18 cellular contexts compared by ENCODE assay signal in the genomic region with DNA sequence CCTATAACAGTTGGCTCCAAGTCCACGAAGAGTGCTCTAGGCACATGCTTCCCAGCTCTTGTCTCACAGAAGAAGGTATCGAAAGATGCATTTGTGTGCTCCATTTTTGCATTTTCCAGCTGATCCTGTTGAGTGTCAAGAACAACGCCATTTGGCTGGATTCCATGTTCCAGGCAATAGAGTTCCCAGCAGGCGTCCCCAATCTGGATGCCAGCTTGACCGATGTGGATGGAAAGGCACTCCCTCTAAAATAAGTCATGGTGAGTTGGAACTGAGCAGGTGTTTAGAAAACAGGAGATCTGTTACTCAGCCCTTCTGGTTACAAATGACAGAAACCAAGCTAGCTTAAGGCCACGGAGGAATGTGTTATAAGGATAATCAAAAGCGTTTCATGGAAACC. TPM values are rescaled to one million over a fixed set of nuclear protein-coding genes. Genes with fewer than 3 reads are reported as not detected.
DNase-seq lines count a peak whose midpoint lies in the region; ATAC-seq and TF ChIP-seq lines count a peak whose summit lies in the region.
"Had no signal": no experiment of that assay in that cellular context is flagged by ENCODE, and none has a peak within 500 bp of the region (broad histone marks: within the 10 kb centered on the region; RNA-seq: fewer than 3 reads in every experiment).

No MANE protein-coding gene starts in this region.

- no peak overlapping the region for H3K27ac Mint-ChIP-seq in activated naive CD4-positive, alpha-beta T cell treated with anti-CD3 and anti-CD28 coated beads, Interleukin-2, amount 10 ng/mL, durations not matched to agents 7 days and 5 days
- H3K27ac Mint-ChIP-seq: CD4-positive, CD25-positive, alpha-beta regulatory T cell had no signal

- peak; percentile 75 for DNase-seq in DMS79 (lab: John Stamatoyannopoulos, UW)
- DNase-seq in LHCN-M2 (ENCODE audit: low read depth): peak; percentile 43
- peak; percentile 19 for DNase-seq in NCI-H2171 (lab: John Stamatoyannopoulos, UW)
- DNase-seq in RKO (ENCODE audit: low spot score): peak; percentile 65
- no peak for DNase-seq in upper lobe of left lung
- DNase-seq in activated naive CD4-positive, alpha-beta T cell treated with anti-CD3 and anti-CD28 coated beads, Interleukin-2, amount 10 ng/mL, durations not matched to agents 7 days and 5 days: no peak
- no peak for DNase-seq in Karpas-422
- DNase-seq: ACHN; CD4-positive, CD25-positive, alpha-beta regulatory T cell; EL; MM.1S; NCI-H1694; NCI-H226; OCI-M1 had no signal

- H3K4me3 Mint-ChIP-seq in activated naive CD4-positive, alpha-beta T cell treated with anti-CD3 and anti-CD28 coated beads, Interleukin-2, amount 10 ng/mL, durations not matched to agents 7 days and 5 days: no peak overlapping the region
- H3K4me3 Mint-ChIP-seq: CD4-positive, CD25-positive, alpha-beta regulatory T cell had no signal

- H3K9me3 ChIP-seq in upper lobe of left lung: no peaks in the 10 kb centered on the region
- no peaks in the 10 kb centered on the region for H3K9me3 ChIP-seq in Karpas-422 (ENCODE audit: low read length)
- H3K9me3 ChIP-seq: SJSA1 had no signal

- H3K4me3 ChIP-seq in upper lobe of left lung (no peak overlapping the region), Karpas-422 (ENCODE audit: low read length) (no peak overlapping the region)
- H3K4me3 ChIP-seq: SJSA1 had no signal

- no peaks in the 10 kb centered on the region for H3K27me3 ChIP-seq in upper lobe of left lung
- H3K27me3 ChIP-seq in Karpas-422 (ENCODE audit: low read length): no peaks in the 10 kb centered on the region

- no peak for TF ChIP-seq POLR2A in upper lobe of left lung (IDR thresholded peaks at IDR 0.05)

- no peaks in the 10 kb centered on the region for H3K9me2 ChIP-seq in Karpas-422 (replicated peaks; ENCODE audit: insufficient read depth, low read length)

- no peak overlapping the region for H3K4me2 ChIP-seq in Karpas-422 (ENCODE audit: low read depth, low read length, poor library complexity, severe bottlenecking)
- H3K4me2 ChIP-seq: KMS-11 had no signal

- TF ChIP-seq CTCF in upper lobe of left lung (IDR thresholded peaks at IDR 0.05): no peak

- no peak overlapping the region for H3K9ac ChIP-seq in Karpas-422 (ENCODE audit: low read length)
- H3K9ac ChIP-seq: KMS-11 had no signal

- no peak for ATAC-seq in upper lobe of left lung (ENCODE audit: low FRiP score in 2 of 2)

- 88 to 89% methylated on average over 7 of the region's 7 CpGs for WGBS in upper lobe of left lung, 2 donors

- CTCF ChIA-PET in activated naive CD4-positive, alpha-beta T cell treated with anti-CD3 and anti-CD28 coated beads, Interleukin-2, amount 10 ng/mL, durations not matched to agents 7 days and 5 days (lab: Charles Lee): no interaction called here

- no peak for TF ChIP-seq EP300 in upper lobe of left lung (IDR thresholded peaks at IDR 0.05)

- H3K9me3 Mint-ChIP-seq in activated naive CD4-positive, alpha-beta T cell treated with anti-CD3 and anti-CD28 coated beads, Interleukin-2, amount 10 ng/mL, durations not matched to agents 7 days and 5 days: no peaks in the 10 kb centered on the region
- H3K9me3 Mint-ChIP-seq: CD4-positive, CD25-positive, alpha-beta regulatory T cell had no signal

- H2AFZ ChIP-seq in Karpas-422 (ENCODE audit: low read length): no peak overlapping the region

- H3K27ac ChIP-seq in upper lobe of left lung (no peak overlapping the region), Karpas-422 (ENCODE audit: low read length) (no peak overlapping the region)
- H3K27ac ChIP-seq: KMS-11, RWPE1, SJSA1 had no signal

- H4K20me1 ChIP-seq in Karpas-422 (ENCODE audit: insufficient read depth, low read depth, low read length): no peaks in the 10 kb centered on the region

- H3K4me1 ChIP-seq in upper lobe of left lung (no peaks in the 10 kb centered on the region), Karpas-422 (ENCODE audit: low read length) (no peaks in the 10 kb centered on the region)
- H3K4me1 ChIP-seq: SJSA1 had no signal

- no peaks in the 10 kb centered on the region for H3K79me2 ChIP-seq in Karpas-422 (ENCODE audit: low read length)

- H3K4me1 Mint-ChIP-seq in activated naive CD4-positive, alpha-beta T cell treated with anti-CD3 and anti-CD28 coated beads, Interleukin-2, amount 10 ng/mL, durations not matched to agents 7 days and 5 days: no peaks in the 10 kb centered on the region
- H3K4me1 Mint-ChIP-seq: CD4-positive, CD25-positive, alpha-beta regulatory T cell had no signal

- H3K36me3 Mint-ChIP-seq in activated naive CD4-positive, alpha-beta T cell treated with anti-CD3 and anti-CD28 coated beads, Interleukin-2, amount 10 ng/mL, durations not matched to agents 7 days and 5 days: no peaks in the 10 kb centered on the region
- H3K36me3 Mint-ChIP-seq: CD4-positive, CD25-positive, alpha-beta regulatory T cell had no signal

- H3K27me3 Mint-ChIP-seq in activated naive CD4-positive, alpha-beta T cell treated with anti-CD3 and anti-CD28 coated beads, Interleukin-2, amount 10 ng/mL, durations not matched to agents 7 days and 5 days: peaks cover 21% of the 10 kb centered on the region

- no peaks in the 10 kb centered on the region for H3K36me3 ChIP-seq in upper lobe of left lung
- no peaks in the 10 kb centered on the region for H3K36me3 ChIP-seq in Karpas-422 (ENCODE audit: insufficient read depth, low read length)
- H3K36me3 ChIP-seq: SJSA1 had no signal

RNA-seq across cellular contexts. Expression of a gene that starts 3.8 kb away (rescaled TPM):
- total RNA-seq in LHCN-M2 (2014; rRNA removed) (not detected in 2 replicates), upper lobe of left lung (under 1 TPM in 1 of 6 donors, not detected in 5; 0.59 TPM)
- not detected for polyA plus RNA-seq in LHCN-M2 (2012)
- 0.11 TPM in 1 of 2 replicates, not detected in the other for total RNA-seq in Karpas-422 (2014; rRNA removed; shearing (Covaris generic); ENCODE audit: low replicate concordance)
- total RNA-seq: CD4-positive, CD25-positive, alpha-beta regulatory T cell; H4; SJSA1 had no signal

RNA-seq across cellular contexts. Expression of a gene that starts 11.5 kb away (rescaled TPM):
- total RNA-seq in LHCN-M2 (2014; rRNA removed): 43.2 and 56.2 TPM in 2 replicates
- 9.4 TPM for polyA plus RNA-seq in LHCN-M2 (2012)
- 10 to 100 TPM; 24.1 to 85.0 (median 47.2) TPM for total RNA-seq in upper lobe of left lung
- total RNA-seq in Karpas-422 (2014; rRNA removed; shearing (Covaris generic); ENCODE audit: low replicate concordance): 37.2 and 39.1 TPM in 2 replicates

RNA-seq across cellular contexts. Expression of a gene that starts 36.1 kb away (rescaled TPM):
- not detected in 2 replicates for total RNA-seq in LHCN-M2 (2014; rRNA removed)
- not detected for polyA plus RNA-seq in LHCN-M2 (2012)
- 1 to 10 TPM in 2 of 6 donors, not detected in 4; 1.3 to 1.6 TPM for total RNA-seq in upper lobe of left lung
- total RNA-seq in Karpas-422 (2014; rRNA removed; shearing (Covaris generic); ENCODE audit: low replicate concordance): not detected in 2 replicates
- total RNA-seq: CD4-positive, CD25-positive, alpha-beta regulatory T cell; H4; SJSA1 had no signal
- polyA plus RNA-seq: CD4-positive, CD25-positive, alpha-beta regulatory T cell had no signal

Comparison
In these comparisons a context has a peak if more than half of its experiments do, and no peak if none do; other contexts are left out.
1. DNase-seq: peak in DMS79 (single experiment), LHCN-M2 (single experiment), NCI-H2171 (single experiment) and RKO (single experiment); none in upper lobe of left lung (0 of 2), activated naive CD4-positive, alpha-beta T cell treated with anti-CD3 and anti-CD28 coated beads, Interleukin-2, amount 10 ng/mL, durations not matched to agents 7 days and 5 days (single experiment) and Karpas-422 (single experiment).